Comparison of ENCODE assay signal across 1 cellular context in genomic region chr12:50764861-50765324, GRCh38.
TF ChIP-seq lines count a peak whose summit lies in the region.

No MANE protein-coding gene starts in this region.

TF ChIP-seq in SK-N-SH, 30 proteins besides CTCF, POLR2A, EP300 and RAD21 (continued from another document):
- TF ChIP-seq REST (IDR thresholded peaks at IDR 0.05; ENCODE audit: low read depth, low read length) = no peak
- no peak for TF ChIP-seq GABPA (IDR thresholded peaks at IDR 0.05; ENCODE audit: low read depth)
- no peak for TF ChIP-seq TAF1 (IDR thresholded peaks at IDR 0.05; ENCODE audit: borderline replicate concordance, low read depth, low read length)
- TF ChIP-seq RFX5 (IDR thresholded peaks at IDR 0.05; ENCODE audit: low read length) = no peak
- no peak for TF ChIP-seq SMC3 (IDR thresholded peaks at IDR 0.05; ENCODE audit: low read depth, low read length)
TF ChIP-seq in SK-N-SH: peak in this region for 3.
